Comparison of ENCODE assay signal across 20 cellular contexts in the genomic region with DNA sequence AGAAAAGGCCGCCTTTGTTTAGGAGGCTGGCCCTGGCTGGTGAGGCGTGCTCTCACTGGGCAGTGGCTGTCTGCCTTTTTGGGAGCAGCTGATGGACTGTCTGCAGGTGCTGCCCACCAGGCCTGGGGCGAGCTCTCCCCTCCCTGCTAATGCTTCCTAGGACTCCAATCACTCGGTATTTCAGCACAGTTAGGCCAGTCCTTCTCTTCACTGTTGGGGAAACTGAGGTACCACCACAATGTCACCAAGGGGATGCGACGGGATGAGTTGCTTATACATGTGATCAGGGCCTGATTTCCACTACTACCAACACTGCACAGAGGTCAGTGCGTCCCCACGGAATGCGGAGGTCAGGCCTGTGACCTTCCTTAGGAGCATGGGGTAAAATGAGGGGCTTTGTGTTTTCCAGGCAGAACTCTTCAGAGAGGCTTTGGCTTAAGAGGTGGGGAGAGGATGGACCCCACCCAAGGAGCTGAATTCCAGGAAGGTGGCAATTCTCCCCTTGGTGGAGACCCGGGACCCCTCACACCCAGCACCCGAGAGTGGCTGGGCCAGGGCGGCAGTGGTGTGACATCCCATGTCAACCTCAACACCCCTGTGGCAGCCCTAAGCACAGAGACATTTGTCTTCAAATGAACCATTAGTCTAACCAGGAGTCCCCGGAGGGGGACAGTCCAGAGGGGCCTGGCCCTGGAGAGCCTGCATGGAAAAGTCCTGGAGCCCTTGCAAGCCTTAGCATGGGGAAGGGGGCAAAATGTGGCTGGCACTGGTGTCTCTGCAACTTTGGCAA.
DNase-seq lines count a peak whose midpoint lies in the region; ATAC-seq, FAIRE-seq and TF ChIP-seq lines count a peak whose summit lies in the region.
"Had no signal": no experiment of that assay in that cellular context is flagged by ENCODE, and none has a peak within 500 bp of the region (broad histone marks: within the 10 kb centered on the region; RNA-seq: fewer than 3 reads in every experiment).

No MANE protein-coding gene starts in this region.

- no peaks in the 10 kb centered on the region for H3K9me3 ChIP-seq in kidney (ENCODE audit: control insufficient read depth in 1 of 2, low read length in 2 of 2)
- H3K9me3 ChIP-seq: BE2C, HAP-1 had no signal

- H3K27ac Mint-ChIP-seq in natural killer cell (peak overlapping the region; percentile 14 to 95), progenitor cell of endocrine pancreas (no peak overlapping the region)
- no peak overlapping the region for H3K27ac Mint-ChIP-seq in natural killer cell treated with Interleukin-12 subunit alpha and Interleukin-12 subunit beta and Interleukin-15 and Interleukin-18, amount 100 ng/mL, for 72 hours
- H3K27ac Mint-ChIP-seq: CD4-positive, alpha-beta memory T cell had no signal

- no peak overlapping the region for H3K4me3 ChIP-seq in kidney (ENCODE audit: low read length in 2 of 2)
- H3K4me3 ChIP-seq: HAP-1 had no signal

- no peak for DNase-seq in natural killer cell
- DNase-seq in natural killer cell treated with Interleukin-12 subunit alpha and Interleukin-12 subunit beta and Interleukin-15 and Interleukin-18, amount 100 ng/mL, for 72 hours (ENCODE audit: low spot score) = no peak
- DNase-seq in kidney = peak; percentile 47
- peak; percentile 36 for DNase-seq in posterior vena cava (ENCODE audit: low spot score)
- DNase-seq in NCI-H226 = no peak
- no peak for DNase-seq in progenitor cell of endocrine pancreas (ENCODE audit: low spot score, unreplicated experiment)
- DNase-seq: BE2C; CD4-positive, alpha-beta memory T cell; DMS153; DMS79 treated with DMSO at 0.1 percent for 48 hours; EL; GOT3 had no signal

- H3K27ac ChIP-seq in kidney (ENCODE audit: low read depth in 2 of 2, low read length in 2 of 2) = no peak overlapping the region
- H3K27ac ChIP-seq: C4-2B, HL-60 had no signal

- H3K9ac ChIP-seq in kidney (ENCODE audit: low read length in 2 of 2) = no peak overlapping the region

- H3K4me1 ChIP-seq in kidney (ENCODE audit: control insufficient read depth in 1 of 2, insufficient read depth in 1 of 2, low read depth in 1 of 2, low read length in 2 of 2) = no peaks in the 10 kb centered on the region
- H3K4me1 ChIP-seq: BE2C, HAP-1 had no signal

- H3K4me3 Mint-ChIP-seq in natural killer cell (peak overlapping the region; percentile 31), progenitor cell of endocrine pancreas (ENCODE audit: low read depth) (no peak overlapping the region)
- H3K4me3 Mint-ChIP-seq in natural killer cell treated with Interleukin-12 subunit alpha and Interleukin-12 subunit beta and Interleukin-15 and Interleukin-18, amount 100 ng/mL, for 72 hours = no peak overlapping the region
- H3K4me3 Mint-ChIP-seq: CD4-positive, alpha-beta memory T cell had no signal

- H3K9me3 Mint-ChIP-seq in natural killer cell = no peaks in the 10 kb centered on the region
- H3K9me3 Mint-ChIP-seq in natural killer cell treated with Interleukin-12 subunit alpha and Interleukin-12 subunit beta and Interleukin-15 and Interleukin-18, amount 100 ng/mL, for 72 hours = no peaks in the 10 kb centered on the region
- no peaks in the 10 kb centered on the region for H3K9me3 Mint-ChIP-seq in progenitor cell of endocrine pancreas (ENCODE audit: low read depth)

- H3K27me3 Mint-ChIP-seq in natural killer cell (ENCODE audit: low read depth in 2 of 2) (no peaks in the 10 kb centered on the region), progenitor cell of endocrine pancreas (no peaks in the 10 kb centered on the region)
- H3K27me3 Mint-ChIP-seq in natural killer cell treated with Interleukin-12 subunit alpha and Interleukin-12 subunit beta and Interleukin-15 and Interleukin-18, amount 100 ng/mL, for 72 hours = no peaks in the 10 kb centered on the region
- H3K27me3 Mint-ChIP-seq: CD4-positive, alpha-beta memory T cell had no signal

- intact Hi-C loops in natural killer cell (cut with micrococcal nuclease) (loop anchor here (2.0 kb wide), 1 partner anchor 65 kb away; no protein-coding TSS in a partner anchor), kidney (cut with DNase I) (no loop called here), posterior vena cava (cut with DNase I) (no loop called here)

- no peak for FAIRE-seq in kidney (lab: Jason Lieb, UNC)
- FAIRE-seq: A204.1, D721Med, G401.6, GM12891 had no signal

- peaks cover 25 to 28% of the 10 kb centered on the region in 2 donors for H3K4me1 Mint-ChIP-seq in natural killer cell
- H3K4me1 Mint-ChIP-seq in natural killer cell treated with Interleukin-12 subunit alpha and Interleukin-12 subunit beta and Interleukin-15 and Interleukin-18, amount 100 ng/mL, for 72 hours (ENCODE audit: low read depth in 2 of 2) = peaks cover 15 to 29% of the 10 kb centered on the region in 2 donors
- peaks cover 15% of the 10 kb centered on the region for H3K4me1 Mint-ChIP-seq in progenitor cell of endocrine pancreas (ENCODE audit: low read depth)
- H3K4me1 Mint-ChIP-seq: CD4-positive, alpha-beta memory T cell had no signal

- ATAC-seq in natural killer cell = no peak
- no peak for ATAC-seq in natural killer cell treated with Interleukin-12 subunit alpha and Interleukin-12 subunit beta and Interleukin-15 and Interleukin-18, amount 100 ng/mL, for 72 hours
- no peak for ATAC-seq in GM19455 (IDR thresholded peaks at IDR 0.05; ENCODE audit: unreplicated experiment)

- H3K36me3 ChIP-seq in kidney (ENCODE audit: control insufficient read depth in 1 of 2, insufficient read depth in 2 of 2, low read length in 2 of 2) = no peaks in the 10 kb centered on the region
- H3K36me3 ChIP-seq: BE2C, HAP-1 had no signal

- TF ChIP-seq CTCF in natural killer cell (IDR thresholded peaks at IDR 0.05) = no peak
- TF ChIP-seq CTCF in kidney (IDR thresholded peaks at IDR 0.05; ENCODE audit: borderline replicate concordance, extremely low read depth, insufficient read depth) = no peak
- TF ChIP-seq CTCF in progenitor cell of endocrine pancreas (IDR thresholded peaks at IDR 0.05; ENCODE audit: unreplicated experiment) = no peak

- no peaks in the 10 kb centered on the region for H3K36me3 Mint-ChIP-seq in natural killer cell
- H3K36me3 Mint-ChIP-seq in natural killer cell treated with Interleukin-12 subunit alpha and Interleukin-12 subunit beta and Interleukin-15 and Interleukin-18, amount 100 ng/mL, for 72 hours = no peaks in the 10 kb centered on the region
- no peaks in the 10 kb centered on the region for H3K36me3 Mint-ChIP-seq in progenitor cell of endocrine pancreas (ENCODE audit: insufficient read depth)
- H3K36me3 Mint-ChIP-seq: CD4-positive, alpha-beta memory T cell had no signal

Comparison
In these comparisons a context has a peak if more than half of its experiments do, and no peak if none do; other contexts are left out.
1. H3K27ac Mint-ChIP-seq: peak in natural killer cell (2 of 2); none in natural killer cell treated with Interleukin-12 subunit alpha and Interleukin-12 subunit beta and Interleukin-15 and Interleukin-18, amount 100 ng/mL, for 72 hours (0 of 2) and progenitor cell of endocrine pancreas (single experiment).
2. DNase-seq: peak in kidney (single experiment) and posterior vena cava (single experiment); none in natural killer cell (single experiment), natural killer cell treated with Interleukin-12 subunit alpha and Interleukin-12 subunit beta and Interleukin-15 and Interleukin-18, amount 100 ng/mL, for 72 hours (single experiment), NCI-H226 (single experiment) and progenitor cell of endocrine pancreas (single experiment).